ENCODE assay signal across 9 cellular contexts in genomic region chr9:119368681-119369581, GRCh38. TPM values are rescaled to one million over a fixed set of nuclear protein-coding genes. Genes with fewer than 3 reads are reported as not detected.
DNase-seq lines count a peak whose midpoint lies in the region; ATAC-seq, FAIRE-seq and TF ChIP-seq lines count a peak whose summit lies in the region.
"Had no signal": no experiment of that assay in that cellular context is flagged by ENCODE, and none has a peak within 500 bp of the region (broad histone marks: within the 10 kb centered on the region; RNA-seq: fewer than 3 reads in every experiment).

Gene BRINP1 (minus strand): TSS chr9:119369435. CDS start chr9:119313355, 56,080 bp downstream.

- CTCF ChIA-PET in activated CD8-positive, alpha-beta T cell treated with anti-CD3 and anti-CD28 coated beads for 36 hours (lab: Charles Lee): no interaction called here

- peaks cover 3% of the 10 kb centered on the region for H3K9me3 Mint-ChIP-seq in activated CD8-positive, alpha-beta T cell treated with anti-CD3 and anti-CD28 coated beads for 36 hours

- POLR2A ChIA-PET in activated CD8-positive, alpha-beta T cell treated with anti-CD3 and anti-CD28 coated beads for 36 hours (lab: Charles Lee): no interaction called here

- H3K27ac ChIP-seq in right cardiac atrium (ENCODE audit: low read length): no peak within 1 kb of the TSS
- H3K27ac ChIP-seq: KMS-11 had no signal

- no peaks in the 10 kb centered on the region for H3K36me3 Mint-ChIP-seq in activated CD8-positive, alpha-beta T cell treated with anti-CD3 and anti-CD28 coated beads for 36 hours (ENCODE audit: low read depth)

- ATAC-seq in activated CD8-positive, alpha-beta T cell treated with anti-CD3 and anti-CD28 coated beads for 36 hours: no peak
- ATAC-seq in right cardiac atrium (peak; percentile 75 to 76), HG03565 (IDR thresholded peaks at IDR 0.05; ENCODE audit: unreplicated experiment) (no peak)

- peaks cover 4% of the 10 kb centered on the region for H3K4me1 Mint-ChIP-seq in activated CD8-positive, alpha-beta T cell treated with anti-CD3 and anti-CD28 coated beads for 36 hours (ENCODE audit: low read depth)

- H3K4me1 ChIP-seq in right cardiac atrium (ENCODE audit: control insufficient read depth, insufficient read depth, low read length): no peaks in the 10 kb centered on the region

- H3K27me3 ChIP-seq in right cardiac atrium (ENCODE audit: control insufficient read depth, insufficient read depth): no peaks in the 10 kb centered on the region

- H3K4me3 Mint-ChIP-seq in activated CD8-positive, alpha-beta T cell treated with anti-CD3 and anti-CD28 coated beads for 36 hours: no peak within 1 kb of the TSS

- no peaks in the 10 kb centered on the region for H3K9me3 ChIP-seq in right cardiac atrium (ENCODE audit: control insufficient read depth, low read length)

- DNase-seq in NCI-H1092 (lab: John Stamatoyannopoulos, UW) (peak; percentile 77), right cardiac atrium (peak; percentile 23 to 73 (median 70)), renal cortical epithelial cell (ENCODE audit: low read depth) (peak; percentile 11), GM19239 (ENCODE audit: insufficient read length, low spot score) (no peak)
- DNase-seq in activated CD8-positive, alpha-beta T cell treated with anti-CD3 and anti-CD28 coated beads for 36 hours: peak; percentile 2
- no peak for DNase-seq in activated CD4-positive, alpha-beta T cell treated with anti-CD3 and anti-CD28 coated beads, Interleukin-2, amount 50 U/mL, for 4 hours
- DNase-seq in NK-92 treated with Interleukin-12 subunit alpha and Interleukin-12 subunit beta, amount 100 ng/mL, for 24 hours (lab: John Stamatoyannopoulos, UW): no peak

- intact Hi-C loops in activated CD8-positive, alpha-beta T cell treated with anti-CD3 and anti-CD28 coated beads for 36 hours (cut with micrococcal nuclease): no loop called here
- intact Hi-C loops in right cardiac atrium (cut with DNase I): loop anchor here in 1 of 4 donors (5.0 kb wide), 1 partner anchor 542 kb away; no protein-coding TSS in a partner anchor

- H3K27me3 Mint-ChIP-seq in activated CD8-positive, alpha-beta T cell treated with anti-CD3 and anti-CD28 coated beads for 36 hours: peaks cover 41% of the 10 kb centered on the region

- no peak for TF ChIP-seq CTCF in activated CD8-positive, alpha-beta T cell treated with anti-CD3 and anti-CD28 coated beads for 36 hours (IDR thresholded peaks at IDR 0.05)

- no peak for FAIRE-seq in GM19239 (lab: Jason Lieb, UNC)

- H3K27ac Mint-ChIP-seq in activated CD8-positive, alpha-beta T cell treated with anti-CD3 and anti-CD28 coated beads for 36 hours: no peak within 1 kb of the TSS

- WGBS in right cardiac atrium: 2% methylated on average over 91 of the region's 91 CpGs

- H3K4me3 ChIP-seq in right cardiac atrium (ENCODE audit: low read length): peak within 1 kb of the TSS; percentile 57

RNA-seq across cellular contexts. Expression of gene BRINP1, which starts in this region (rescaled TPM):
- not detected for total RNA-seq in activated CD8-positive, alpha-beta T cell treated with anti-CD3 and anti-CD28 coated beads for 36 hours
- total RNA-seq in right cardiac atrium (1 to 10 TPM in 3 of 4 donors, under 1 TPM in 1; 0.93 to 1.6 (median 1.1) TPM), renal cortical epithelial cell (1.5 and 7.5 TPM in 2 replicates)
- polyA plus RNA-seq in right cardiac atrium: 0.63 TPM

Comparison
In these comparisons a context has a peak if more than half of its experiments do, and no peak if none do; other contexts are left out.
1. Peak in DNase-seq in activated CD8-positive, alpha-beta T cell treated with anti-CD3 and anti-CD28 coated beads for 36 hours; RNA of the gene not detected or under 1 TPM.
2. DNase-seq: peak in NCI-H1092 (single experiment), right cardiac atrium (3 of 3) and renal cortical epithelial cell (single experiment); none in activated CD4-positive, alpha-beta T cell treated with anti-CD3 and anti-CD28 coated beads, Interleukin-2, amount 50 U/mL, for 4 hours (0 of 2), NK-92 treated with Interleukin-12 subunit alpha and Interleukin-12 subunit beta, amount 100 ng/mL, for 24 hours (single experiment) and GM19239 (single experiment).
3. ATAC-seq: peak in right cardiac atrium (2 of 2); none in activated CD8-positive, alpha-beta T cell treated with anti-CD3 and anti-CD28 coated beads for 36 hours (single experiment) and HG03565 (single experiment).